In the genomic region with DNA sequence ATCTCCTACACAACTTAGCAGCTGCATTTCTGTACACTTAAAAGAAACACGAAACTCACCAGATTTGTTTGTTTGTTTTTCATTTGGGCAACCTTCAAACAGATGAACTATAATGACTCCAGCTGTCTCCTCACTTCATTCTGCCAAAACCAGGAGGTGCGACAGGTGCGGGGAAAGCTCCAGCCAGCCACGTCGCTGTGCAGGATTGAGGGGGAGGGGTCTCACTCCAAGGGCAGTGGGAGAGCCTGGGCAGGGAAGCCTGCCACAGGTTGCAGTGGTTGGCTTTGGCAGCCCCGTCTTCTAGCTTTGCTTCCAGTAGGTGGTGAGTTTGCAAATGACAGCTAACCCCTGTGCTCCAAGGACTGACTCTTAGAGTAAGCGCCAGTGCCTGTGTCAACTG, we compare ENCODE assay signal across 14 cellular contexts.
A peak's percentile ranks its signal among the peaks of the same experiment; 100 is the strongest.
DNase-seq lines count a peak whose midpoint lies in the region; ATAC-seq and TF ChIP-seq lines count a peak whose summit lies in the region.
"Had no signal": no experiment of that assay in that cellular context is flagged by ENCODE, and none has a peak within 500 bp of the region (broad histone marks: within the 10 kb centered on the region; RNA-seq: fewer than 3 reads in every experiment).

No MANE protein-coding gene starts in this region.

- H3K4me3 Mint-ChIP-seq in activated naive CD4-positive, alpha-beta T cell treated with anti-CD3 and anti-CD28 coated beads for 36 hours = no peak overlapping the region
- H3K4me3 Mint-ChIP-seq: activated CD4-positive, alpha-beta memory T cell treated with anti-CD3 and anti-CD28 coated beads for 36 hours had no signal

- H3K9me3 Mint-ChIP-seq in activated naive CD4-positive, alpha-beta T cell treated with anti-CD3 and anti-CD28 coated beads for 36 hours = no peaks in the 10 kb centered on the region
- H3K9me3 Mint-ChIP-seq: activated CD4-positive, alpha-beta memory T cell treated with anti-CD3 and anti-CD28 coated beads for 36 hours had no signal

- H3K4me3 ChIP-seq in SJCRH30 (no peak overlapping the region), psoas muscle (no peak overlapping the region)
- H3K4me3 ChIP-seq: ascending aorta, MG63, testis had no signal

- no peak for TF ChIP-seq CTCF in psoas muscle (IDR thresholded peaks at IDR 0.05)

- CTCF ChIA-PET in activated naive CD4-positive, alpha-beta T cell treated with anti-CD3 and anti-CD28 coated beads for 36 hours (lab: Charles Lee) = interaction anchor here (0.6 to 1.0 kb wide), 2 partner anchors 10 to 249 kb away, joined by 3 to 4 read pairs; no protein-coding TSS in a partner anchor

- no peaks in the 10 kb centered on the region for H3K4me1 Mint-ChIP-seq in activated naive CD4-positive, alpha-beta T cell treated with anti-CD3 and anti-CD28 coated beads for 36 hours (ENCODE audit: low read depth)

- ATAC-seq in left lobe of liver (peak; percentile 79), psoas muscle (no peak), HG02885 (IDR thresholded peaks at IDR 0.05; ENCODE audit: poor library complexity, unreplicated experiment) (no peak)
- ATAC-seq: Right ventricle myocardium inferior had no signal

- peaks cover 7% of the 10 kb centered on the region for H3K27me3 ChIP-seq in SJCRH30
- no peaks in the 10 kb centered on the region for H3K27me3 ChIP-seq in psoas muscle (ENCODE audit: insufficient read depth in 3 of 3, low read length in 2 of 3)
- H3K27me3 ChIP-seq: ascending aorta, MG63, testis had no signal

- H3K4me1 ChIP-seq in SJCRH30 (peaks cover 15% of the 10 kb centered on the region), psoas muscle (no peaks in the 10 kb centered on the region)
- H3K4me1 ChIP-seq: ascending aorta, testis had no signal

- WGBS in psoas muscle, 3 donors = 11 to 18% (median 11%) methylated on average over 7 of the region's 7 CpGs

- 0 out of 2 replicates have a peak, but pooled peaks cover 2% of the 10 kb centered on the region for H3K9me3 ChIP-seq in SJCRH30 (replicated peaks)
- no peaks in the 10 kb centered on the region for H3K9me3 ChIP-seq in psoas muscle
- H3K9me3 ChIP-seq: ascending aorta, MG63, testis had no signal

- no peaks in the 10 kb centered on the region for H3K36me3 ChIP-seq in SJCRH30
- no peaks in the 10 kb centered on the region for H3K36me3 ChIP-seq in psoas muscle (ENCODE audit: insufficient read depth in 1 of 2, low read depth in 1 of 2)
- H3K36me3 ChIP-seq: ascending aorta, MG63 had no signal

- DNase-seq in DMS 273 (lab: John Stamatoyannopoulos, UW; ENCODE audit: unreplicated experiment) (peak; percentile 96), NCI-H2081 (lab: John Stamatoyannopoulos, UW) (peak; percentile 76 to 90), SJCRH30 (peak; percentile 85 to 92), left lobe of liver (ENCODE audit: low spot score) (no peak), psoas muscle (no peak), hepatic stellate cell (ENCODE audit: low spot score) (no peak)
- DNase-seq in activated naive CD4-positive, alpha-beta T cell treated with anti-CD3 and anti-CD28 coated beads for 36 hours = no peak
- DNase-seq: activated CD4-positive, alpha-beta memory T cell treated with anti-CD3 and anti-CD28 coated beads for 36 hours; MG63; NK-92 treated with Interleukin-12 subunit alpha and Interleukin-12 subunit beta, amount 100 ng/mL, for 24 hours; testis had no signal

- no peak overlapping the region for H3K27ac Mint-ChIP-seq in activated naive CD4-positive, alpha-beta T cell treated with anti-CD3 and anti-CD28 coated beads for 36 hours
- H3K27ac Mint-ChIP-seq: activated CD4-positive, alpha-beta memory T cell treated with anti-CD3 and anti-CD28 coated beads for 36 hours had no signal

- H3K27me3 Mint-ChIP-seq in activated naive CD4-positive, alpha-beta T cell treated with anti-CD3 and anti-CD28 coated beads for 36 hours (ENCODE audit: low read depth) = peaks cover 11% of the 10 kb centered on the region

- no peaks in the 10 kb centered on the region for H3K36me3 Mint-ChIP-seq in activated naive CD4-positive, alpha-beta T cell treated with anti-CD3 and anti-CD28 coated beads for 36 hours (ENCODE audit: low read depth)
- H3K36me3 Mint-ChIP-seq: activated CD4-positive, alpha-beta memory T cell treated with anti-CD3 and anti-CD28 coated beads for 36 hours had no signal

- H3K27ac ChIP-seq in SJCRH30 = no peak overlapping the region
- no peak overlapping the region for H3K27ac ChIP-seq in psoas muscle
- H3K27ac ChIP-seq: ascending aorta, testis had no signal

- intact Hi-C loops in activated naive CD4-positive, alpha-beta T cell treated with anti-CD3 and anti-CD28 coated beads for 36 hours (cut with micrococcal nuclease) = no loop called here
- intact Hi-C loops in psoas muscle (cut with DNase I) = no loop called here

Comparison
In these comparisons a context has a peak if more than half of its experiments do, and no peak if none do; other contexts are left out.
1. DNase-seq: peak in DMS 273 (single experiment), NCI-H2081 (2 of 2) and SJCRH30 (2 of 2); none in left lobe of liver (single experiment), activated naive CD4-positive, alpha-beta T cell treated with anti-CD3 and anti-CD28 coated beads for 36 hours (single experiment), psoas muscle (0 of 2) and hepatic stellate cell (single experiment).